ENCODE assay signal across 8 cellular contexts in genomic region chr11:74138572-74138971, GRCh38. TPM values are rescaled to one million over a fixed set of nuclear protein-coding genes. Genes with fewer than 3 reads are reported as not detected.
DNase-seq lines count a peak whose midpoint lies in the region; ATAC-seq, FAIRE-seq and TF ChIP-seq lines count a peak whose summit lies in the region.

No MANE protein-coding gene starts in this region.

- H3K9ac ChIP-seq in kidney (ENCODE audit: low read length in 2 of 2): no peak overlapping the region

- intact Hi-C loops in kidney (cut with DNase I): no loop called here

- TF ChIP-seq CTCF in cardiac muscle cell (IDR thresholded peaks at IDR 0.05; ENCODE audit: low read depth, low read length) (no peak), retinal pigment epithelial cell (conservative IDR thresholded peaks at IDR 0.05; ENCODE audit: low read depth, low read length) (no peak), kidney (IDR thresholded peaks at IDR 0.05; ENCODE audit: borderline replicate concordance, extremely low read depth, insufficient read depth) (no peak)

- DNase-seq in H4 (ENCODE audit: low spot score) (peak; percentile 86), T1000 (lab: John Stamatoyannopoulos, UW) (peak; percentile 51), cardiac muscle cell (ENCODE audit: low read depth in 1 of 2, low spot score in 1 of 2) (peak; percentile 66 to 91), retinal pigment epithelial cell (ENCODE audit: low read depth) (peak; percentile 87), NK-92 (lab: John Stamatoyannopoulos, UW; ENCODE audit: unreplicated experiment) (no peak), kidney (no peak), H7 (no peak)

- H3K4me3 ChIP-seq in cardiac muscle cell (no peak overlapping the region), retinal pigment epithelial cell (ENCODE audit: low read length) (peak overlapping the region; percentile 5), kidney (ENCODE audit: low read length in 2 of 2) (no peak overlapping the region), H7 (ENCODE audit: insufficient read depth, low read depth, low read length) (no peak overlapping the region)

- H3K4me1 ChIP-seq in cardiac muscle cell (ENCODE audit: low read depth) (peaks cover 19% of the 10 kb centered on the region), kidney (ENCODE audit: control insufficient read depth in 1 of 2, insufficient read depth in 1 of 2, low read depth in 1 of 2, low read length in 2 of 2) (peaks cover 0 to 16% of the 10 kb centered on the region in 2 donors)

- H3K36me3 ChIP-seq in cardiac muscle cell: peaks cover 6% of the 10 kb centered on the region
- peaks cover 3 to 6% of the 10 kb centered on the region in 2 donors for H3K36me3 ChIP-seq in kidney (ENCODE audit: control insufficient read depth in 1 of 2, insufficient read depth in 2 of 2, low read length in 2 of 2)
- peaks cover 1% of the 10 kb centered on the region for H3K36me3 ChIP-seq in H7 (replicated peaks; ENCODE audit: control insufficient read depth, insufficient read depth, low read length)

- no peak for FAIRE-seq in kidney (lab: Jason Lieb, UNC)

- H3K27ac ChIP-seq in cardiac muscle cell (peak overlapping the region; percentile 96), kidney (ENCODE audit: low read depth in 2 of 2, low read length in 2 of 2) (peak overlapping the region in 1 of 2 donors; percentile 45)

- H3K27me3 ChIP-seq in cardiac muscle cell (no peaks in the 10 kb centered on the region), H7 (ENCODE audit: control insufficient read depth, insufficient read depth, low read length) (no peaks in the 10 kb centered on the region)

- H3K9me3 ChIP-seq in cardiac muscle cell (ENCODE audit: low read depth): no peaks in the 10 kb centered on the region
- H3K9me3 ChIP-seq in kidney (ENCODE audit: control insufficient read depth in 1 of 2, low read length in 2 of 2): no peaks in the 10 kb centered on the region

- ATAC-seq in GM21576 (IDR thresholded peaks at IDR 0.05; ENCODE audit: unreplicated experiment): no peak

RNA-seq across cellular contexts. Expression of gene C2CD3, which starts 32.2 kb away (rescaled TPM):
- total RNA-seq in H4 (2014; rRNA removed; shearing (Covaris generic)): 8.4 and 17.7 TPM in 2 replicates
- total RNA-seq in cardiac muscle cell (13.3 and 23.0 TPM in 2 replicates), kidney (28.7 TPM)
- polyA plus RNA-seq in cardiac muscle cell (10.2 and 11.8 TPM in 2 replicates), kidney (ENCODE audit: insufficient read depth, low read depth, low replicate concordance) (5.6 TPM)
- total RNA-seq in H7 (2014; rRNA removed; shearing (Covaris generic)): 8.0 and 14.4 TPM in 2 replicates

RNA-seq across cellular contexts. Expression of gene PPME1, which starts 32.5 kb away (rescaled TPM):
- 33.1 and 33.5 TPM in 2 replicates for total RNA-seq in H4 (2014; rRNA removed; shearing (Covaris generic))
- total RNA-seq in cardiac muscle cell: 55.2 and 62.1 TPM in 2 replicates
- polyA plus RNA-seq in cardiac muscle cell: 109 TPM in 2 replicates
- 34.1 TPM for total RNA-seq in kidney
- polyA plus RNA-seq in kidney (ENCODE audit: insufficient read depth, low read depth, low replicate concordance): 40.8 TPM
- 33.2 and 38.6 TPM in 2 replicates for total RNA-seq in H7 (2014; rRNA removed; shearing (Covaris generic))

Comparison
In these comparisons a context has a peak if more than half of its experiments do, and no peak if none do; other contexts are left out.
1. DNase-seq: peak in H4 (single experiment), T1000 (single experiment), cardiac muscle cell (2 of 2) and retinal pigment epithelial cell (single experiment); none in NK-92 (single experiment), kidney (single experiment) and H7 (single experiment).